Comparison of ENCODE assay signal across 30 cellular contexts in genomic region chr14:64038857-64039542, GRCh38.
DNase-seq lines count a peak whose midpoint lies in the region; FAIRE-seq and TF ChIP-seq lines count a peak whose summit lies in the region.
"Had no signal": no experiment of that assay in that cellular context is flagged by ENCODE, and none has a peak within 500 bp of the region (broad histone marks: within the 10 kb centered on the region; RNA-seq: fewer than 3 reads in every experiment).

No MANE protein-coding gene starts in this region.

- no peak overlapping the region for H3K4me2 ChIP-seq in GM23248 (ENCODE audit: unreplicated experiment)

- TF ChIP-seq CTCF in choroid plexus epithelial cell (conservative IDR thresholded peaks at IDR 0.05; ENCODE audit: low read depth, low read length), result no peak

- H3K36me3 ChIP-seq in GM23248 (ENCODE audit: low read depth), result no peaks in the 10 kb centered on the region
- H3K36me3 ChIP-seq: SJSA1 had no signal

- H3K27ac ChIP-seq in GM23248, result no peak overlapping the region
- H3K27ac ChIP-seq: gastrocnemius medialis, psoas muscle, SJSA1 had no signal

- no peaks in the 10 kb centered on the region for H3K9me3 ChIP-seq in GM23248 (ENCODE audit: low read depth)
- H3K9me3 ChIP-seq: gastrocnemius medialis, psoas muscle, SJSA1 had no signal

- no peaks in the 10 kb centered on the region for H4K20me1 ChIP-seq in GM23248 (ENCODE audit: insufficient read depth)

- no peaks in the 10 kb centered on the region for H3K9me2 ChIP-seq in GM23248 (ENCODE audit: insufficient read depth)

- H3K9ac ChIP-seq in GM23248, result no peak overlapping the region

- H3K4me3 ChIP-seq in GM23248 (no peak overlapping the region), choroid plexus epithelial cell (ENCODE audit: low read depth, low read length) (no peak overlapping the region)
- H3K4me3 ChIP-seq: gastrocnemius medialis, lung, psoas muscle, SJSA1 had no signal

- H3K4me1 ChIP-seq in GM23248 (ENCODE audit: insufficient read depth), result peaks cover 7% of the 10 kb centered on the region; the same call in 1 of the 2 replicates
- H3K4me1 ChIP-seq: psoas muscle had no signal

- 0 out of 2 replicates have a peak overlapping the region, but pooled peaks have one; percentile 7 for H2AFZ ChIP-seq in GM23248

- H3F3A ChIP-seq in GM23248 (ENCODE audit: insufficient read depth), result no peaks in the 10 kb centered on the region

- WGBS in GM23248 (ENCODE audit: low coverage in 1 of 2, low lambda C conversion rate in 2 of 2, missing lambda C conversion rate in 2 of 2), 2 experiments, result 87 to 95% methylated on average over 4 of the region's 4 CpGs

- in situ Hi-C loops in GM23248 (cut with MboI), result no loop called here

- DNase-seq in AG20443 (ENCODE audit: low spot score) (peak; percentile 49), GM23248 (peak; percentile 75), choroid plexus epithelial cell (ENCODE audit: low read depth) (peak; percentile 13), renal cortical epithelial cell (ENCODE audit: low read depth) (peak; percentile 12), NCI-H146 (lab: John Stamatoyannopoulos, UW) (no peak), RCC 7860 (ENCODE audit: low spot score) (no peak), DMS79 (lab: John Stamatoyannopoulos, UW) (no peak)
- DNase-seq: activated CD4-positive, alpha-beta T cell treated with anti-CD3 and anti-CD28 coated beads, Interleukin-2, amount 10 ng/mL, durations not matched to agents 7 days and 5 days; activated gamma-delta T cell; activated T-cell treated with anti-CD3 and anti-CD28 coated beads, Interleukin-2, amount 50 U/mL, for 1 hour; Calu3; dermis blood vessel endothelial cell; DMS79 treated with DMSO at 0.1 percent for 48 hours; endodermal cell; gastrocnemius medialis; GF-D8; GOT3; hippocampal formation; Karpas-422; left cardiac atrium; naive thymus-derived CD8-positive, alpha-beta T cell; NCI-H446 treated with DMSO at 0.1 percent for 48 hours; NCI-H774; psoas muscle; stimulated activated CD4-positive, alpha-beta T cell treated with anti-CD3 and anti-CD28 coated beads, Interleukin-15, amount 100 ng/mL, for 24 hours; stimulated activated CD4-positive, alpha-beta T cell treated with anti-CD3 and anti-CD28 coated beads, Interleukin-4, amount 100 ng/mL, for 4 hours; substantia nigra had no signal

- H3K27me3 ChIP-seq in GM23248 (replicated peaks; ENCODE audit: insufficient read depth), result no peaks in the 10 kb centered on the region
- H3K27me3 ChIP-seq: gastrocnemius medialis, SJSA1 had no signal

- H3K79me2 ChIP-seq in GM23248 (ENCODE audit: insufficient read depth), result no peaks in the 10 kb centered on the region

- FAIRE-seq in RCC 7860 (lab: Jason Lieb, UNC), result no peak
- FAIRE-seq: HepG2 had no signal

Comparison
In these comparisons a context has a peak if more than half of its experiments do, and no peak if none do; other contexts are left out.
1. DNase-seq: peak in AG20443 (single experiment), GM23248 (single experiment), choroid plexus epithelial cell (single experiment) and renal cortical epithelial cell (single experiment); none in NCI-H146 (single experiment), RCC 7860 (single experiment) and DMS79 (single experiment).